In the genomic region with DNA sequence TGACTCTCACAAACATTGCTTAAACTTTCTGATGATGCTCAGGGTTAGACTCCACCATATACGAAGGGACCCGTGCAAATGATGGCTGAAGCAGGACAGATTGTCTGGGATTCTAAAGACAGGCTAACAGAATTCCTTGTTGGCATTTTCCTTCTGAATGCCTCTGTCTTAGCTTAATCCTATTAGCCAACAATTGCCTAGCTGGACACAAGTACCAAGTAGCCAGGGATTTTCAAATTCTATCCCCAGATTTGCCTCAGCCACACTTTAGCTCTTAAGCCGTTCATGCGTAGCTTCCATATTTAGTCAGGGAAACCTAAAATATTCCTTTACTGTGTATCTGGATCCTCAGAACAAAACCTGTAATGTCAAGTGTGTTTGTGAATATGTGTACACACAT, we compare ENCODE assay signal across 24 cellular contexts. TPM values are rescaled to one million over a fixed set of nuclear protein-coding genes. Genes with fewer than 3 reads are reported as not detected.
DNase-seq lines count a peak whose midpoint lies in the region; ATAC-seq, FAIRE-seq and TF ChIP-seq lines count a peak whose summit lies in the region.
"Had no signal": no experiment of that assay in that cellular context is flagged by ENCODE, and none has a peak within 500 bp of the region (broad histone marks: within the 10 kb centered on the region; RNA-seq: fewer than 3 reads in every experiment).

No MANE protein-coding gene starts in this region.

- H3K36me3 ChIP-seq in ectodermal cell (ENCODE audit: control insufficient read depth, insufficient read depth, low read length) (no peaks in the 10 kb centered on the region), HepG2 (replicated peaks in 1 of 2; ENCODE audit: control insufficient read depth in 1 of 2, insufficient read depth in 2 of 2, low read length in 2 of 2) (no peaks in the 10 kb centered on the region)
- H3K36me3 ChIP-seq: BE2C; BLaER1 treated with 17β-estradiol and CSF1 and Interleukin-3, amounts not matched to agents 10 nM and 100 nM had no signal

- intact Hi-C loops in HepG2 (cut with micrococcal nuclease; ENCODE audit: unreplicated experiment) = no loop called here

- peaks cover 3% of the 10 kb centered on the region for H3K27me3 ChIP-seq in ectodermal cell (ENCODE audit: control insufficient read depth, insufficient read depth, low read length, poor library complexity, severe bottlenecking)
- peaks cover 0 to 13% of the 10 kb centered on the region in 2 experiments; a peak in 2 of 5 replicates for H3K27me3 ChIP-seq in HepG2 (ENCODE audit: control insufficient read depth in 1 of 2, insufficient read depth in 2 of 2, low read length in 2 of 2)
- H3K27me3 ChIP-seq: BLaER1 treated with 17β-estradiol and CSF1 and Interleukin-3, amounts not matched to agents 10 nM and 100 nM had no signal

- FAIRE-seq in GM12892 (lab: Jason Lieb, UNC) (peak; percentile 61), GM19239 (lab: Jason Lieb, UNC) (no peak), HepG2 (lab: Jason Lieb, UNC) (no peak)
- FAIRE-seq: A549, G401.6 had no signal

- ATAC-seq in HepG2 = no peak
- ATAC-seq: A549, GM23338, HCT116 had no signal

- no peaks in the 10 kb centered on the region for H3K9me3 ChIP-seq in ectodermal cell (ENCODE audit: control insufficient read depth, low read length)
- no peaks in the 10 kb centered on the region for H3K9me3 ChIP-seq in HepG2 (ENCODE audit: low read length)
- H3K9me3 ChIP-seq: A549; BE2C; BLaER1 treated with 17β-estradiol and CSF1 and Interleukin-3, amounts not matched to agents 10 nM and 100 nM had no signal

- CTCF ChIA-PET in HepG2 (lab: Yijun Ruan, JAX; ENCODE audit: low intra/inter-chr PET ratio, low total read pairs) = no interaction called here

- H4K20me1 ChIP-seq in HepG2 (ENCODE audit: insufficient read depth, low read length) = no peaks in the 10 kb centered on the region
- H4K20me1 ChIP-seq: BLaER1 treated with 17β-estradiol and CSF1 and Interleukin-3, amounts not matched to agents 10 nM and 100 nM had no signal

- H3K79me2 ChIP-seq in HepG2 (ENCODE audit: insufficient read depth, low read length) = no peaks in the 10 kb centered on the region

- H3K4me2 ChIP-seq in HepG2 (ENCODE audit: low read depth, low read length) = no peak overlapping the region
- H3K4me2 ChIP-seq: A549; BLaER1 treated with 17β-estradiol and CSF1 and Interleukin-3, amounts not matched to agents 10 nM and 100 nM; GM23338 had no signal

- no peak for TF ChIP-seq RAD21 in HepG2 (CRISPR knock-in tag; IDR thresholded peaks at IDR 0.05)

- H3K27ac ChIP-seq in ectodermal cell (ENCODE audit: insufficient read depth, low read depth, low read length, poor library complexity, severe bottlenecking) (peak overlapping the region; percentile 44), HepG2 (ENCODE audit: extremely low read length, insufficient read depth, low read length) (no peak overlapping the region)
- H3K27ac ChIP-seq: A549; BLaER1 treated with 17β-estradiol and CSF1 and Interleukin-3, amounts not matched to agents 10 nM and 100 nM had no signal

- no peak for TF ChIP-seq CTCF in HepG2 (CRISPR knock-in tag; IDR thresholded peaks at IDR 0.05)

- no peak overlapping the region for H3K4me3 ChIP-seq in ectodermal cell (ENCODE audit: insufficient read depth, low read depth, low read length)
- no peak overlapping the region for H3K4me3 ChIP-seq in HepG2 (replicated peaks in 1 of 3; ENCODE audit: insufficient read depth in 1 of 3, low read depth in 2 of 3, low read length in 3 of 3)
- H3K4me3 ChIP-seq: A549; BLaER1 treated with 17β-estradiol and CSF1 and Interleukin-3, amounts not matched to agents 10 nM and 100 nM; GM23338 had no signal

- H2AFZ ChIP-seq in HepG2 (ENCODE audit: low read length) = no peak overlapping the region
- H2AFZ ChIP-seq: GM23338 had no signal

- in situ Hi-C loops in HepG2 (cut with HindIII; ENCODE audit: extremely low pct_ligation_motif_present, low pct_unique_long_range_greater_than_20kb) = no loop called here

- DNase-seq in GM12892 (ENCODE audit: insufficient read length) (no peak), NCI-H82 (lab: John Stamatoyannopoulos, UW) (peak; percentile 84), retina (peak; percentile 12), GM19239 (ENCODE audit: insufficient read length, low spot score) (no peak), HepG2 (ENCODE audit: low spot score) (no peak), HK-2 (ENCODE audit: unreplicated experiment) (no peak)
- DNase-seq in stimulated activated CD4-positive, alpha-beta T cell treated with anti-CD3 and anti-CD28 coated beads, Interleukin-4, amount 100 ng/mL, for 4 hours = no peak
- DNase-seq: 8988T; ACHN; AML-193; BE2C; CD4-positive, alpha-beta T cell; CD8-positive, alpha-beta memory T cell; DMS53; DMS79 treated with DMSO at 0.1 percent for 48 hours; H9 had no signal

- POLR2A ChIA-PET in HepG2 (lab: Yijun Ruan, JAX) = no interaction called here

- TF ChIP-seq EP300 in HepG2 (IDR thresholded peaks at IDR 0.05; ENCODE audit: low read depth in 2 of 2, low read length in 2 of 2) (no peak), HepG2 (CRISPR knock-in tag; IDR thresholded peaks at IDR 0.05; ENCODE audit: borderline replicate concordance) (no peak)

- no TSS peak for BruUV-seq in HepG2 (replicated peaks; lab: Mats Ljungman, UMichigan)

- WGBS in ectodermal cell, 2 experiments = 57 to 85% methylated on average over 4 of the region's 4 CpGs
- WGBS in HepG2 (ENCODE audit: low lambda C conversion rate) = 46% methylated on average over 4 of the region's 4 CpGs

- H3K4me1 ChIP-seq in ectodermal cell (ENCODE audit: control insufficient read depth, insufficient read depth, low read length) = peaks cover 7% of the 10 kb centered on the region
- no peaks in the 10 kb centered on the region for H3K4me1 ChIP-seq in HepG2 (ENCODE audit: insufficient read depth, low read length)
- H3K4me1 ChIP-seq: A549; BE2C; BLaER1 treated with 17β-estradiol and CSF1 and Interleukin-3, amounts not matched to agents 10 nM and 100 nM had no signal

- TF ChIP-seq POLR2A in GM12892 (IDR thresholded peaks at IDR 0.05; ENCODE audit: low read depth, low read length) (no peak), HepG2 (IDR thresholded peaks at IDR 0.05; ENCODE audit: insufficient read depth in 1 of 2, low read depth in 2 of 2, low read length in 2 of 2) (no peak)

- no peak overlapping the region for H3K9ac ChIP-seq in HepG2 (ENCODE audit: insufficient read depth, low read depth, low read length)
- H3K9ac ChIP-seq: BLaER1 treated with 17β-estradiol and CSF1 and Interleukin-3, amounts not matched to agents 10 nM and 100 nM had no signal

RNA-seq across cellular contexts. Expression of a gene that starts 40.0 kb away (rescaled TPM):
- polyA plus RNA-seq in GM12892 (2012; ENCODE audit: missing spikeins) = 24.8 TPM
- 0.87 TPM for polyA plus RNA-seq in ectodermal cell (2013, experiment 1 of 4)
- 1.4 TPM for polyA plus RNA-seq in ectodermal cell (2013, experiment 2 of 4)
- 0.48 TPM for polyA plus RNA-seq in ectodermal cell (2013, experiment 3 of 4)
- polyA plus RNA-seq in ectodermal cell (2013, experiment 4 of 4) = 0.89 TPM
- total RNA-seq in HepG2 (2016; rRNA removed; fragmentation: Illumina TruSeq; extraction: Trizol) = 0.02 TPM in 1 of 2 replicates, not detected in the other
- 0.09 and 0.10 TPM in 2 replicates for total RNA-seq in HepG2 (2016; cell fraction: cytosol; rRNA removed; fragmentation: Illumina TruSeq; extraction: Trizol; ENCODE audit: low read depth)
- total RNA-seq in HepG2 (2016; cell fraction: insoluble cytoplasmic fraction; rRNA removed; fragmentation: Illumina TruSeq; extraction: Trizol) = 0.02 TPM in 1 of 2 replicates, not detected in the other
- 0.03 and 0.07 TPM in 2 replicates for total RNA-seq in HepG2 (2016; cell fraction: membrane; rRNA removed; fragmentation: Illumina TruSeq; extraction: Trizol)
- total RNA-seq in HepG2 (2016; cell fraction: nucleus; rRNA removed; fragmentation: Illumina TruSeq; extraction: Trizol) = 0.09 TPM in 1 of 2 replicates, not detected in the other
- polyA plus RNA-seq in HepG2 (2011; rRNA removed) = not detected in 2 replicates
- not detected in 2 replicates for polyA plus RNA-seq in HepG2 (2011; cell fraction: cytosol; rRNA removed)
- polyA plus RNA-seq in HepG2 (2011; cell fraction: nucleus; rRNA removed) = not detected in 2 replicates
- not detected in 2 replicates for polyA plus RNA-seq in HepG2 (2012)
- not detected in 2 replicates for polyA plus RNA-seq in HepG2 (2016; cell fraction: cytosol; fragmentation: Illumina TruSeq; extraction: Trizol; ENCODE audit: low read depth)
- not detected in 2 replicates for polyA plus RNA-seq in HepG2 (2016; cell fraction: insoluble cytoplasmic fraction; fragmentation: Illumina TruSeq; extraction: Trizol; ENCODE audit: low read depth)
- not detected in 2 replicates for polyA plus RNA-seq in HepG2 (2016; cell fraction: membrane; fragmentation: Illumina TruSeq; extraction: Trizol; ENCODE audit: low read depth)
- polyA plus RNA-seq in HepG2 (2016; cell fraction: nucleus; fragmentation: Illumina TruSeq; extraction: Trizol; ENCODE audit: insufficient read depth, low read depth) = not detected in 2 replicates
- polyA minus RNA-seq in HepG2 (2011; rRNA and poly(A)+ RNA removed; ENCODE audit: low replicate concordance) = 5.8 TPM in 1 of 2 replicates, not detected in the other
- polyA minus RNA-seq in HepG2 (2011; cell fraction: cytosol; rRNA and poly(A)+ RNA removed) = not detected in 2 replicates
- 0.12 and 0.26 TPM in 2 replicates for polyA minus RNA-seq in HepG2 (2011; cell fraction: nucleus; rRNA and poly(A)+ RNA removed)
- total RNA-seq: CD4-positive, alpha-beta T cell; CD8-positive, alpha-beta memory T cell; H4 had no signal
- polyA plus RNA-seq: CD14-positive monocyte; CD8-positive, alpha-beta memory T cell had no signal

RNA-seq across cellular contexts. Expression of a gene that starts 40.4 kb away (rescaled TPM):
- polyA plus RNA-seq in GM12892 (2012; ENCODE audit: missing spikeins) = 2.8 TPM
- polyA plus RNA-seq in ectodermal cell (2013, experiment 1 of 4) = 0.31 TPM
- polyA plus RNA-seq in ectodermal cell (2013, experiment 2 of 4) = 0.62 TPM
- 0.27 TPM for polyA plus RNA-seq in ectodermal cell (2013, experiment 3 of 4)
- 0.32 TPM for polyA plus RNA-seq in ectodermal cell (2013, experiment 4 of 4)
- total RNA-seq in HepG2 (2016; rRNA removed; fragmentation: Illumina TruSeq; extraction: Trizol) = not detected in 2 replicates
- total RNA-seq in HepG2 (2016; cell fraction: cytosol; rRNA removed; fragmentation: Illumina TruSeq; extraction: Trizol; ENCODE audit: low read depth) = not detected in 2 replicates
- not detected in 2 replicates for total RNA-seq in HepG2 (2016; cell fraction: insoluble cytoplasmic fraction; rRNA removed; fragmentation: Illumina TruSeq; extraction: Trizol)
- total RNA-seq in HepG2 (2016; cell fraction: membrane; rRNA removed; fragmentation: Illumina TruSeq; extraction: Trizol) = not detected in 2 replicates
- not detected in 2 replicates for total RNA-seq in HepG2 (2016; cell fraction: nucleus; rRNA removed; fragmentation: Illumina TruSeq; extraction: Trizol)
- not detected in 2 replicates for polyA plus RNA-seq in HepG2 (2011; rRNA removed)
- polyA plus RNA-seq in HepG2 (2011; cell fraction: cytosol; rRNA removed) = not detected in 2 replicates
- not detected in 2 replicates for polyA plus RNA-seq in HepG2 (2011; cell fraction: nucleus; rRNA removed)
- 0.01 and 0.03 TPM in 2 replicates for polyA plus RNA-seq in HepG2 (2012)
- not detected in 2 replicates for polyA plus RNA-seq in HepG2 (2016; cell fraction: cytosol; fragmentation: Illumina TruSeq; extraction: Trizol; ENCODE audit: low read depth)
- not detected in 2 replicates for polyA plus RNA-seq in HepG2 (2016; cell fraction: insoluble cytoplasmic fraction; fragmentation: Illumina TruSeq; extraction: Trizol; ENCODE audit: low read depth)
- not detected in 2 replicates for polyA plus RNA-seq in HepG2 (2016; cell fraction: membrane; fragmentation: Illumina TruSeq; extraction: Trizol; ENCODE audit: low read depth)
- not detected in 2 replicates for polyA plus RNA-seq in HepG2 (2016; cell fraction: nucleus; fragmentation: Illumina TruSeq; extraction: Trizol; ENCODE audit: insufficient read depth, low read depth)
- 6.9 TPM in 1 of 2 replicates, not detected in the other for polyA minus RNA-seq in HepG2 (2011; rRNA and poly(A)+ RNA removed; ENCODE audit: low replicate concordance)
- 0.09 TPM in 1 of 2 replicates, not detected in the other for polyA minus RNA-seq in HepG2 (2011; cell fraction: cytosol; rRNA and poly(A)+ RNA removed)
- under 0.01 TPM in 2 replicates for polyA minus RNA-seq in HepG2 (2011; cell fraction: nucleus; rRNA and poly(A)+ RNA removed)
- total RNA-seq: CD4-positive, alpha-beta T cell; CD8-positive, alpha-beta memory T cell had no signal

Comparison
In these comparisons a context has a peak if more than half of its experiments do, and no peak if none do; other contexts are left out.
1. DNase-seq: peak in NCI-H82 (single experiment) and retina (single experiment); none in GM12892 (single experiment), GM19239 (single experiment), stimulated activated CD4-positive, alpha-beta T cell treated with anti-CD3 and anti-CD28 coated beads, Interleukin-4, amount 100 ng/mL, for 4 hours (0 of 2), HepG2 (single experiment) and HK-2 (single experiment).